Comparison of ENCODE assay signal across 23 cellular contexts in the genomic region with DNA sequence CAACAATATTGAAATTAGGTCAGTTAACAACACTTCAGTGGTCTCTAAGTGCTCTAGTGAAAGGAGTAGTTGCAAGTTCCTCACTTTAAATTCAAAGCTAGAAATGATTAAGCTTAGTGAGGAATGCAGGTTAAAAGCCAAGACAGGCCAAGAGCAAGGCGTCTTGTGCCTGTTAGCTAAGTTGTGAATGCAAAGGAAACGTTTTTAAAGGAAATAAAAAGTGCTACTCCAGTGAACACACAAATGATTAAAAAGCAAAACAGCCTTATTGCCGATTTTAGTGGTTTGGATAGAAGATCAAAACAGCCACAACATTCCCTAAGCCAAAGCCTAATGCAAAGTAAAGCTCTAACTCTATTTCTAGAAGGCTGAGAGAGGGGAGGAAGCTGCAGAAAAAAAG. TPM values are rescaled to one million over a fixed set of nuclear protein-coding genes. Genes with fewer than 3 reads are reported as not detected.
"Had no signal": no experiment of that assay in that cellular context is flagged by ENCODE, and none has a peak within 500 bp of the region (broad histone marks: within the 10 kb centered on the region; RNA-seq: fewer than 3 reads in every experiment).

No MANE protein-coding gene starts in this region.

- H3K36me3 ChIP-seq: breast epithelium, heart left ventricle, lower lobe of right lung, upper lobe of right lung had no signal

- H3K4me1 ChIP-seq: breast epithelium, testis had no signal

- H3K27me3 ChIP-seq: breast epithelium, heart left ventricle, testis, upper lobe of right lung had no signal

- H3K9me3 ChIP-seq: breast epithelium, lower lobe of right lung, mucosa of descending colon, testis, upper lobe of right lung had no signal

- H3K27ac ChIP-seq: heart left ventricle, lower lobe of right lung, testis, upper lobe of right lung had no signal

- DNase-seq: activated CD4-positive, alpha-beta memory T cell treated with anti-CD3 and anti-CD28 coated beads for 36 hours; activated CD4-positive, alpha-beta T cell treated with anti-CD3 and anti-CD28 coated beads for 36 hours; activated effector memory CD4-positive, alpha-beta T cell treated with anti-CD3 and anti-CD28 coated beads, Interleukin-2, amount 50 U/mL, for 16 hours; activated naive CD4-positive, alpha-beta T cell treated with anti-CD3 and anti-CD28 coated beads, Interleukin-2, amount 10 ng/mL, durations not matched to agents 7 days and 5 days; amygdala; cortex of kidney; endodermal cell; heart left ventricle; left colon; lower lobe of right lung; mesendoderm; mucosa of descending colon; nucleus accumbens; small intestine; stimulated activated CD4-positive, alpha-beta T cell treated with anti-CD3 and anti-CD28 coated beads, Interleukin-15, amount 100 ng/mL, for 24 hours; T-helper 1 cell; testis; upper lobe of right lung had no signal

- H3K4me3 ChIP-seq: breast epithelium, heart left ventricle, lower lobe of right lung, mucosa of descending colon, testis, upper lobe of right lung had no signal

- FAIRE-seq: islet of Langerhans, small intestine had no signal

- ATAC-seq: activated CD4-positive, alpha-beta T cell treated with anti-CD3 and anti-CD28 coated beads for 36 hours; heart left ventricle; left colon; lower lobe of right lung; mucosa of descending colon; sciatic nerve; stimulated activated memory B cell treated with anti-CD40 and anti-IgM and Interleukin-4, amounts not matched to agents 10 μg/mL and 1 μg/mL and 100 μg/mL, for 72 hours; upper lobe of right lung; WTC11 had no signal

- H3K36me3 Mint-ChIP-seq: activated CD4-positive, alpha-beta memory T cell treated with anti-CD3 and anti-CD28 coated beads for 36 hours; activated naive CD4-positive, alpha-beta T cell treated with anti-CD3 and anti-CD28 coated beads, Interleukin-2, amount 10 ng/mL, durations not matched to agents 7 days and 5 days; stimulated activated memory B cell treated with anti-CD40 and anti-IgM and Interleukin-4, amounts not matched to agents 10 μg/mL and 1 μg/mL and 100 μg/mL, for 72 hours had no signal

- H3K9me3 Mint-ChIP-seq: activated CD4-positive, alpha-beta memory T cell treated with anti-CD3 and anti-CD28 coated beads for 36 hours; activated naive CD4-positive, alpha-beta T cell treated with anti-CD3 and anti-CD28 coated beads, Interleukin-2, amount 10 ng/mL, durations not matched to agents 7 days and 5 days; endodermal cell; stimulated activated memory B cell treated with anti-CD40 and anti-IgM and Interleukin-4, amounts not matched to agents 10 μg/mL and 1 μg/mL and 100 μg/mL, for 72 hours had no signal

- H3K27ac Mint-ChIP-seq: activated CD4-positive, alpha-beta memory T cell treated with anti-CD3 and anti-CD28 coated beads for 36 hours; activated CD4-positive, alpha-beta T cell treated with anti-CD3 and anti-CD28 coated beads for 36 hours; activated naive CD4-positive, alpha-beta T cell treated with anti-CD3 and anti-CD28 coated beads, Interleukin-2, amount 10 ng/mL, durations not matched to agents 7 days and 5 days; endodermal cell; stimulated activated memory B cell treated with anti-CD40 and anti-IgM and Interleukin-4, amounts not matched to agents 10 μg/mL and 1 μg/mL and 100 μg/mL, for 72 hours; WTC11 had no signal

- H3K4me3 Mint-ChIP-seq: activated CD4-positive, alpha-beta memory T cell treated with anti-CD3 and anti-CD28 coated beads for 36 hours; activated CD4-positive, alpha-beta T cell treated with anti-CD3 and anti-CD28 coated beads for 36 hours; activated naive CD4-positive, alpha-beta T cell treated with anti-CD3 and anti-CD28 coated beads, Interleukin-2, amount 10 ng/mL, durations not matched to agents 7 days and 5 days; endodermal cell; stimulated activated memory B cell treated with anti-CD40 and anti-IgM and Interleukin-4, amounts not matched to agents 10 μg/mL and 1 μg/mL and 100 μg/mL, for 72 hours; WTC11 had no signal

- H3K4me1 Mint-ChIP-seq: activated naive CD4-positive, alpha-beta T cell treated with anti-CD3 and anti-CD28 coated beads, Interleukin-2, amount 10 ng/mL, durations not matched to agents 7 days and 5 days; stimulated activated memory B cell treated with anti-CD40 and anti-IgM and Interleukin-4, amounts not matched to agents 10 μg/mL and 1 μg/mL and 100 μg/mL, for 72 hours had no signal

RNA-seq across cellular contexts. Expression of gene ANTXR1, which starts 44.7 kb away (rescaled TPM):
- total RNA-seq: activated CD4-positive, alpha-beta memory T cell treated with anti-CD3 and anti-CD28 coated beads for 36 hours had no signal
